Comparison of ENCODE assay signal across 19 cellular contexts in the genomic region with DNA sequence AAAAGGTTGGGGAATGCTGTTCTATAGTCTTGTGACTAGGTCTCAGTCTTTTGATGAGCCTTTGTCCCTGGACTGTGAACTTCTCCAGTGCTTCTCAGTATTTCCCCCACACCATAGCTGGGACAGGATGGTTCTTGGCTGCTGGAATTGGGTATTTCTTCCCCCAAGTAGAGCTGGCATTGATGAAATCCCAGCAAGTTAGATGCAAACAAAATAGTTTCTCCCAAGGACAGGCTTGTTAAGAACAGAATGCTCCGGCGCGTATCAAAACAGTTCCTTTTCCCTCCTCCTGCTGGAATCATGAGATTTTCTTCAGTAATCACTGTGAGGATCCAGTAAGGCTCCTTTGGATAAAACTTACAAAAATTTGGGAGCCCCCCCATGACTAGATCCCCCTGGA.
DNase-seq lines count a peak whose midpoint lies in the region; ATAC-seq and TF ChIP-seq lines count a peak whose summit lies in the region.
"Had no signal": no experiment of that assay in that cellular context is flagged by ENCODE, and none has a peak within 500 bp of the region (broad histone marks: within the 10 kb centered on the region; RNA-seq: fewer than 3 reads in every experiment).

No MANE protein-coding gene starts in this region.

- ATAC-seq in gastroesophageal sphincter, result peak; percentile 78
- no peak for ATAC-seq in psoas muscle
- ATAC-seq in body of pancreas, result no peak
- ATAC-seq in stimulated activated naive B cell treated with anti-CD40 and anti-IgM and Interleukin-4, amounts not matched to agents 10 μg/mL and 1 μg/mL and 100 μg/mL, for 72 hours (replicated peaks), result no peak
- ATAC-seq in HG03045 (IDR thresholded peaks at IDR 0.05; ENCODE audit: unreplicated experiment), result no peak
- ATAC-seq: CD8-positive, alpha-beta T cell had no signal

- H3K36me3 ChIP-seq in adrenal gland (replicated peaks in 1 of 2) (no peaks in the 10 kb centered on the region), gastroesophageal sphincter (peaks cover 0 to 10% of the 10 kb centered on the region in 2 donors), psoas muscle (ENCODE audit: insufficient read depth in 1 of 2, low read depth in 1 of 2) (peaks cover 0 to 67% of the 10 kb centered on the region in 2 donors), thyroid gland (no peaks in the 10 kb centered on the region), body of pancreas (replicated peaks in 1 of 2; ENCODE audit: insufficient read depth in 1 of 2, low read depth in 2 of 2) (no peaks in the 10 kb centered on the region)

- H3K27ac ChIP-seq in adrenal gland (peak overlapping the region in 4 of 5 donors; percentile 24 to 74 (median 64)), gastroesophageal sphincter (peak overlapping the region; percentile 69 to 88 (median 86)), psoas muscle (peak overlapping the region; percentile 66), thyroid gland (peak overlapping the region in 2 of 3 donors; percentile 28 to 30), body of pancreas (no peak overlapping the region)
- H3K27ac ChIP-seq: BLaER1 treated with 17β-estradiol and CSF1 and Interleukin-3, amounts not matched to agents 10 nM and 100 nM had no signal

- H3K4me1 ChIP-seq in adrenal gland (replicated peaks in 1 of 2) (peaks cover 9 to 13% of the 10 kb centered on the region in 2 donors), gastroesophageal sphincter (peaks cover 0 to 45% (median 12%) of the 10 kb centered on the region in 3 donors), psoas muscle (peaks cover 34% of the 10 kb centered on the region), thyroid gland (peaks cover 0 to 3% of the 10 kb centered on the region in 2 donors), body of pancreas (no peaks in the 10 kb centered on the region)

- 45 to 74% (median 47%) methylated on average over 3 of the region's 3 CpGs for WGBS in adrenal gland, 4 donors
- 50% methylated on average over 2 of the region's 3 CpGs; no CpG with 5 or more reads in 1 of the 2 donors for WGBS in gastroesophageal sphincter (ENCODE audit: low coverage in 1 of 2), 2 donors
- 88 to 97% (median 90%) methylated on average over 3 of the region's 3 CpGs for WGBS in psoas muscle, 3 donors
- 79 to 97% methylated on average over 3 of the region's 3 CpGs for WGBS in thyroid gland, 2 donors
- 93 to 98% methylated on average over 3 of the region's 3 CpGs for WGBS in body of pancreas, 2 donors

- H3K27me3 Mint-ChIP-seq in stimulated activated naive B cell treated with anti-CD40 and anti-IgM and Interleukin-4, amounts not matched to agents 10 μg/mL and 1 μg/mL and 100 μg/mL, for 72 hours, result no peaks in the 10 kb centered on the region

- no peaks in the 10 kb centered on the region for H3K4me1 Mint-ChIP-seq in stimulated activated naive B cell treated with anti-CD40 and anti-IgM and Interleukin-4, amounts not matched to agents 10 μg/mL and 1 μg/mL and 100 μg/mL, for 72 hours

- H3K36me3 Mint-ChIP-seq in stimulated activated naive B cell treated with anti-CD40 and anti-IgM and Interleukin-4, amounts not matched to agents 10 μg/mL and 1 μg/mL and 100 μg/mL, for 72 hours, result peaks cover 7 to 16% of the 10 kb centered on the region in 2 donors

- no peak for TF ChIP-seq CTCF in adrenal gland (IDR thresholded peaks at IDR 0.05)
- peak in 1 of 4 experiments; percentile 6 for TF ChIP-seq CTCF in gastroesophageal sphincter (IDR thresholded peaks at IDR 0.05)
- no peak for TF ChIP-seq CTCF in psoas muscle (IDR thresholded peaks at IDR 0.05)
- no peak for TF ChIP-seq CTCF in thyroid gland (IDR thresholded peaks at IDR 0.05)
- no peak for TF ChIP-seq CTCF in body of pancreas (IDR thresholded peaks at IDR 0.05)

- no peaks in the 10 kb centered on the region for H3K9me3 Mint-ChIP-seq in stimulated activated naive B cell treated with anti-CD40 and anti-IgM and Interleukin-4, amounts not matched to agents 10 μg/mL and 1 μg/mL and 100 μg/mL, for 72 hours
- H3K9me3 Mint-ChIP-seq: CD8-positive, alpha-beta T cell had no signal

- H3K4me3 ChIP-seq in adrenal gland (no peak overlapping the region), gastroesophageal sphincter (peak overlapping the region in 1 of 2 donors; percentile 3), psoas muscle (no peak overlapping the region), thyroid gland (replicated peaks in 1 of 3) (no peak overlapping the region), body of pancreas (no peak overlapping the region)
- H3K4me3 ChIP-seq: BLaER1 treated with 17β-estradiol and CSF1 and Interleukin-3, amounts not matched to agents 10 nM and 100 nM; K562 had no signal

- no peaks in the 10 kb centered on the region for H3K27me3 ChIP-seq in adrenal gland
- no peaks in the 10 kb centered on the region for H3K27me3 ChIP-seq in gastroesophageal sphincter
- H3K27me3 ChIP-seq in psoas muscle (ENCODE audit: insufficient read depth in 3 of 3, low read length in 2 of 3), result no peaks in the 10 kb centered on the region
- H3K27me3 ChIP-seq in thyroid gland, result no peaks in the 10 kb centered on the region
- H3K27me3 ChIP-seq in body of pancreas, result no peaks in the 10 kb centered on the region
- H3K27me3 ChIP-seq: BLaER1 treated with 17β-estradiol and CSF1 and Interleukin-3, amounts not matched to agents 10 nM and 100 nM had no signal

- peak in 1 of 7 donors; percentile 25 for DNase-seq in adrenal gland
- no peak for DNase-seq in psoas muscle
- no peak for DNase-seq in thyroid gland
- no peak for DNase-seq in body of pancreas
- DNase-seq in stimulated activated naive B cell treated with anti-CD40 and anti-IgM and Interleukin-4, amounts not matched to agents 10 μg/mL and 1 μg/mL and 100 μg/mL, for 72 hours, result no peak
- no peak for DNase-seq in SK-N-DZ (ENCODE audit: low spot score)
- DNase-seq: Calu3; CD8-positive, alpha-beta T cell; GF-D8; NCI-H1092 treated with DMSO at 0.1 percent for 48 hours; NCI-H1694; NCI-H510A; NCI-H748 treated with DMSO at 0.1 percent for 48 hours; NK-92 treated with Interleukin-12 subunit alpha and Interleukin-12 subunit beta, amount 100 ng/mL, for 24 hours; SHP77 had no signal

- no peak overlapping the region for H3K27ac Mint-ChIP-seq in stimulated activated naive B cell treated with anti-CD40 and anti-IgM and Interleukin-4, amounts not matched to agents 10 μg/mL and 1 μg/mL and 100 μg/mL, for 72 hours
- H3K27ac Mint-ChIP-seq: CD8-positive, alpha-beta T cell had no signal

- TF ChIP-seq EP300 in gastroesophageal sphincter (IDR thresholded peaks at IDR 0.05), result no peak

- H3K4me3 Mint-ChIP-seq in stimulated activated naive B cell treated with anti-CD40 and anti-IgM and Interleukin-4, amounts not matched to agents 10 μg/mL and 1 μg/mL and 100 μg/mL, for 72 hours, result no peak overlapping the region
- H3K4me3 Mint-ChIP-seq: CD8-positive, alpha-beta T cell had no signal

- TF ChIP-seq POLR2A in adrenal gland (IDR thresholded peaks at IDR 0.05) (no peak), gastroesophageal sphincter (IDR thresholded peaks at IDR 0.05) (no peak), thyroid gland (IDR thresholded peaks at IDR 0.05) (no peak), body of pancreas (IDR thresholded peaks at IDR 0.05) (no peak)

- no peaks in the 10 kb centered on the region for H3K9me3 ChIP-seq in adrenal gland (replicated peaks in 1 of 3)
- no peaks in the 10 kb centered on the region for H3K9me3 ChIP-seq in gastroesophageal sphincter
- H3K9me3 ChIP-seq in psoas muscle, result no peaks in the 10 kb centered on the region
- H3K9me3 ChIP-seq in thyroid gland, result no peaks in the 10 kb centered on the region
- H3K9me3 ChIP-seq in body of pancreas, result no peaks in the 10 kb centered on the region

- intact Hi-C loops in adrenal gland (cut with DNase I) (no loop called here), psoas muscle (cut with DNase I) (no loop called here), thyroid gland (cut with DNase I) (no loop called here), body of pancreas (cut with DNase I) (no loop called here)

Comparison
In these comparisons a context has a peak if more than half of its experiments do, and no peak if none do; other contexts are left out.
1. H3K27ac ChIP-seq: peak in adrenal gland (4 of 5), gastroesophageal sphincter (4 of 4), psoas muscle (single experiment) and thyroid gland (2 of 3); none in body of pancreas (0 of 4).